Comparison of ENCODE assay signal across 1 cellular context in genomic region chr2:11698009-11698922, GRCh38.
TF ChIP-seq lines count a peak whose summit lies in the region.

No MANE protein-coding gene starts in this region.

TF ChIP-seq in K562, 482 proteins besides CTCF, POLR2A, EP300 and RAD21 (continued from another document):
- TF ChIP-seq MAX (CRISPR knock-in tag; IDR thresholded peaks at IDR 0.05), result 0 out of 2 replicates have a peak, but pooled peaks have one; percentile 19
- peak; percentile 37; the same call in 1 of the 2 replicates for TF ChIP-seq MGA (IDR thresholded peaks at IDR 0.05)
- TF ChIP-seq RBM22 (IDR thresholded peaks at IDR 0.05; ENCODE audit: low read depth, low read length, poor library complexity, severe bottlenecking), result no peak
- no peak for TF ChIP-seq RBM17 (IDR thresholded peaks at IDR 0.05; ENCODE audit: borderline replicate concordance, low read depth, low read length)
- TF ChIP-seq RBM25 (IDR thresholded peaks at IDR 0.05; ENCODE audit: low read depth, low read length, severe bottlenecking), result no peak
- no peak for TF ChIP-seq RREB1 (CRISPR knock-in tag; IDR thresholded peaks at IDR 0.05)
- no peak for TF ChIP-seq CBX8 (IDR thresholded peaks at IDR 0.05; ENCODE audit: borderline replicate concordance, extremely low read depth, low read depth, low read length, poor library complexity, severe bottlenecking)
- no peak for TF ChIP-seq DPF2 (IDR thresholded peaks at IDR 0.05)
- TF ChIP-seq DACH1 (IDR thresholded peaks at IDR 0.05; ENCODE audit: partially characterized antibody), result peak; percentile 23
- TF ChIP-seq POLR2H (tag; IDR thresholded peaks at IDR 0.05; ENCODE audit: low read depth), result no peak
- TF ChIP-seq MAFK (IDR thresholded peaks at IDR 0.05; ENCODE audit: low read length), result no peak
- no peak for TF ChIP-seq PML (IDR thresholded peaks at IDR 0.05; ENCODE audit: low read length)
- TF ChIP-seq MTF1 (CRISPR knock-in tag; IDR thresholded peaks at IDR 0.05; ENCODE audit: borderline replicate concordance), result no peak
- TF ChIP-seq, protein P1, sequence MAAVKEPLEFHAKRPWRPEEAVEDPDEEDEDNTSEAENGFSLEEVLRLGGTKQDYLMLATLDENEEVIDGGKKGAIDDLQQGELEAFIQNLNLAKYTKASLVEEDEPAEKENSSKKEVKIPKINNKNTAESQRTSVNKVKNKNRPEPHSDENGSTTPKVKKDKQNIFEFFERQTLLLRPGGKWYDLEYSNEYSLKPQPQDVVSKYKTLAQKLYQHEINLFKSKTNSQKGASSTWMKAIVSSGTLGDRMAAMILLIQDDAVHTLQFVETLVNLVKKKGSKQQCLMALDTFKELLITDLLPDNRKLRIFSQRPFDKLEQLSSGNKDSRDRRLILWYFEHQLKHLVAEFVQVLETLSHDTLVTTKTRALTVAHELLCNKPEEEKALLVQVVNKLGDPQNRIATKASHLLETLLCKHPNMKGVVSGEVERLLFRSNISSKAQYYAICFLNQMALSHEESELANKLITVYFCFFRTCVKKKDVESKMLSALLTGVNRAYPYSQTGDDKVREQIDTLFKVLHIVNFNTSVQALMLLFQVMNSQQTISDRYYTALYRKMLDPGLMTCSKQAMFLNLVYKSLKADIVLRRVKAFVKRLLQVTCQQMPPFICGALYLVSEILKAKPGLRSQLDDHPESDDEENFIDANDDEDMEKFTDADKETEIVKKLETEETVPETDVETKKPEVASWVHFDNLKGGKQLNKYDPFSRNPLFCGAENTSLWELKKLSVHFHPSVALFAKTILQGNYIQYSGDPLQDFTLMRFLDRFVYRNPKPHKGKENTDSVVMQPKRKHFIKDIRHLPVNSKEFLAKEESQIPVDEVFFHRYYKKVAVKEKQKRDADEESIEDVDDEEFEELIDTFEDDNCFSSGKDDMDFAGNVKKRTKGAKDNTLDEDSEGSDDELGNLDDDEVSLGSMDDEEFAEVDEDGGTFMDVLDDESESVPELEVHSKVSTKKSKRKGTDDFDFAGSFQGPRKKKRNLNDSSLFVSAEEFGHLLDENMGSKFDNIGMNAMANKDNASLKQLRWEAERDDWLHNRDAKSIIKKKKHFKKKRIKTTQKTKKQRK (IDR thresholded peaks at IDR 0.05; ENCODE audit: borderline replicate concordance, low read depth, low read length), result no peak
- no peak for TF ChIP-seq HNRNPUL1 (IDR thresholded peaks at IDR 0.05; ENCODE audit: low read length)
- no peak for TF ChIP-seq DNMT1 (IDR thresholded peaks at IDR 0.05)
- TF ChIP-seq MCM2 (IDR thresholded peaks at IDR 0.05; ENCODE audit: low read depth), result no peak
- TF ChIP-seq REST (CRISPR knock-in tag; IDR thresholded peaks at IDR 0.05; ENCODE audit: low read depth), result no peak
